Comparison of ENCODE assay signal across 10 cellular contexts in the genomic region with DNA sequence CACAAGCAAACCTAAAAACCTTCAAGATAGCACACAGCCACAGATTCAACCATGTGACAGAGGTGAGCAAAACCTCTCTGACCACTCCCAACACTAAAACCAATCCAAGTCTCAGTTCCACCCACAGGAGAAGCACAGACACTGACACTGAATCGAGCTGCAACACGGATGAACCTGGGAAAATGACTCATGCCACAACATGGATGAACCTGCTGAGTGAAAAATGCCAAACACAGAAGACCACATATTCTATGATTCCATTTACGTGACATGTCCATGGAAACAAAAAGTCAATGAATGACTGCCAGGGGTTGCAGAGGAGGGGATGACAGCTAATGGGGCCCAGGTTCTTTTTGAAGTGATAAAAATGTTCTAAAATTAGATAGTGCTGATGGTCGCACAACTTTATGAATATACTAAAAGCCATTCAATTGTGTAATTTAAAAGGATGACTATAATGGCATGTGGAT. TPM values are rescaled to one million over a fixed set of nuclear protein-coding genes. Genes with fewer than 3 reads are reported as not detected.
A peak's percentile ranks its signal among the peaks of the same experiment; 100 is the strongest.
DNase-seq lines count a peak whose midpoint lies in the region; ATAC-seq, FAIRE-seq and TF ChIP-seq lines count a peak whose summit lies in the region.
"Had no signal": no experiment of that assay in that cellular context is flagged by ENCODE, and none has a peak within 500 bp of the region (broad histone marks: within the 10 kb centered on the region; RNA-seq: fewer than 3 reads in every experiment).

No MANE protein-coding gene starts in this region.

- H3K9me3 ChIP-seq in GM12878 (replicated peaks; ENCODE audit: control insufficient read depth, insufficient read depth, low read length) (no peaks in the 10 kb centered on the region; the same call in 2 of the 3 replicates), MG63 (no peaks in the 10 kb centered on the region)

- peaks cover 3% of the 10 kb centered on the region for H3K36me3 Mint-ChIP-seq in type B pancreatic cell
- H3K36me3 Mint-ChIP-seq: activated naive CD8-positive, alpha-beta T cell had no signal

- ATAC-seq in HG02798 (IDR thresholded peaks at IDR 0.05; ENCODE audit: poor library complexity, unreplicated experiment): peak; percentile 90
- ATAC-seq in GM12878: peak; percentile 95
- ATAC-seq in HG02840 (IDR thresholded peaks at IDR 0.05; ENCODE audit: low FRiP score, unreplicated experiment): no peak

- no peak for TF ChIP-seq POLR2A in GM12878 (IDR thresholded peaks at IDR 0.05; ENCODE audit: low read depth, low read length)

- H3K27ac Mint-ChIP-seq in type B pancreatic cell: peak overlapping the region; percentile 20
- H3K27ac Mint-ChIP-seq: activated naive CD8-positive, alpha-beta T cell had no signal

- TF ChIP-seq CTCF in GM12878 (IDR thresholded peaks at IDR 0.05 in 2 of 3, conservative IDR thresholded peaks at IDR 0.05 in 1 of 3; ENCODE audit: control insufficient read depth in 2 of 3, extremely low read depth in 1 of 3, insufficient read depth in 1 of 3, low read depth in 3 of 3, low read length in 3 of 3) (no peak), type B pancreatic cell (conservative IDR thresholded peaks at IDR 0.05) (no peak)

- intact Hi-C loops in GM12878 (cut with micrococcal nuclease; ENCODE audit: unreplicated experiment): loop anchor here (1.0 to 2.0 kb wide), 2 partner anchors 8 to 72 kb away; no protein-coding TSS in a partner anchor

- peaks cover 68% of the 10 kb centered on the region for H3K79me2 ChIP-seq in GM12878 (ENCODE audit: control insufficient read depth, insufficient read depth, low read length)

- CTCF ChIA-PET in GM12878 (lab: Yijun Ruan, JAX): interaction anchor here (1.3 to 3.3 kb wide), 5 partner anchors 11 to 74 kb away, joined by 3 to 17 read pairs (median 4); no protein-coding TSS in a partner anchor

- H3K4me1 ChIP-seq in GM12878 (ENCODE audit: control insufficient read depth, insufficient read depth, low read length): peaks cover 17% of the 10 kb centered on the region

- 53% methylated on average over 4 of the region's 4 CpGs for WGBS in GM12878 (ENCODE audit: insufficient coverage, insufficient replicate concordance, low lambda C conversion rate, missing lambda C conversion rate)

- H3K27me3 ChIP-seq in GM12878 (replicated peaks in 1 of 2; ENCODE audit: control insufficient read depth in 2 of 2, insufficient read depth in 2 of 2, low read length in 1 of 2) (no peaks in the 10 kb centered on the region), MG63 (no peaks in the 10 kb centered on the region)

- no TSS peak for BruUV-seq in GM12878 (replicated peaks; lab: Mats Ljungman, UMichigan)

- H3K4me1 Mint-ChIP-seq in type B pancreatic cell (ENCODE audit: unreplicated experiment): peaks cover 46% of the 10 kb centered on the region

- peak overlapping the region; percentile 77 for H3K27ac ChIP-seq in GM12878 (ENCODE audit: control insufficient read depth, insufficient read depth)

- TF ChIP-seq RAD21 in GM12878 (IDR thresholded peaks at IDR 0.05; ENCODE audit: insufficient read depth, low read depth, low read length): peak; percentile 42; the same call in 1 of the 2 replicates

- H3K27me3 Mint-ChIP-seq in type B pancreatic cell: no peaks in the 10 kb centered on the region

- H3K4me2 ChIP-seq in GM12878 (ENCODE audit: control insufficient read depth, insufficient read depth): peak overlapping the region; percentile 24; the same call in 1 of the 2 replicates

- H3K9ac ChIP-seq in GM12878 (ENCODE audit: control insufficient read depth, insufficient read depth, low read length): no peak overlapping the region

- H4K20me1 ChIP-seq in GM12878 (ENCODE audit: control insufficient read depth, insufficient read depth): no peaks in the 10 kb centered on the region

- POLR2A ChIA-PET in GM12878 (lab: Charles Lee): interaction anchor here (0.6 to 2.1 kb wide), 6 partner anchors 8 to 327 kb away, joined by 3 to 8 read pairs (median 4); partner anchors contain the start of gene ZDHHC4

- peak; percentile 49 for FAIRE-seq in GM12878 (lab: Jason Lieb, UNC)

- H3K4me3 Mint-ChIP-seq in type B pancreatic cell: no peak overlapping the region
- H3K4me3 Mint-ChIP-seq: activated naive CD8-positive, alpha-beta T cell had no signal

- in situ Hi-C loops in GM12878 (cut with MboI): loop anchor here (25.0 kb wide), 1 partner anchor 1887 kb away; no protein-coding TSS in a partner anchor

- SMC1A ChIA-PET in GM12878 (lab: Charles Lee; ENCODE audit: uncharacterized antibody, unreplicated experiment): interaction anchor here (1.1 to 3.1 kb wide), 5 partner anchors 9 to 20 kb away, joined by 3 to 29 read pairs (median 7); no protein-coding TSS in a partner anchor

- H3K9me3 Mint-ChIP-seq in type B pancreatic cell: peaks cover 7% of the 10 kb centered on the region

- peak; percentile 59 for DNase-seq in stimulated activated CD4-positive, alpha-beta T cell treated with anti-CD3 and anti-CD28 coated beads, Interleukin-1b, Interleukin-23, amount 100 ng/mL, for 48 hours
- no peak for DNase-seq in stimulated activated CD4-positive, alpha-beta T cell treated with anti-CD3 and anti-CD28 coated beads, Interleukin-12 subunit alpha, Interleukin-12 subunit beta, amount 100 ng/mL, for 4 hours
- DNase-seq in GM12878 (ENCODE audit: low read depth, low spot score): peak; percentile 93
- DNase-seq in type B pancreatic cell (ENCODE audit: extremely low spot score, unreplicated experiment): no peak
- DNase-seq in pons (ENCODE audit: low spot score): no peak
- DNase-seq in MG63: no peak
- DNase-seq: NCI-H1105 treated with DMSO at 0.1 percent for 48 hours had no signal

- RAD21 ChIA-PET in GM12878 (lab: Charles Lee; ENCODE audit: unreplicated experiment): interaction anchor here (1.6 to 2.9 kb wide), 5 partner anchors 10 to 20 kb away, joined by 6 to 16 read pairs (median 8); no protein-coding TSS in a partner anchor

- no peak overlapping the region for H2AFZ ChIP-seq in GM12878 (ENCODE audit: control insufficient read depth, low read depth, low read length)

- H3K36me3 ChIP-seq in GM12878 (ENCODE audit: control insufficient read depth in 2 of 2, insufficient read depth in 2 of 2, low read length in 1 of 2) (no peaks in the 10 kb centered on the region), MG63 (no peaks in the 10 kb centered on the region)

- H3K4me3 ChIP-seq in GM12878 (peak overlapping the region; percentile 15; the same call in 1 of the 2 replicates), MG63 (no peak overlapping the region)

- TF ChIP-seq EP300 in GM12878 (IDR thresholded peaks at IDR 0.05; ENCODE audit: borderline replicate concordance in 1 of 2, control insufficient read depth in 1 of 2, low read depth in 2 of 2, low read length in 2 of 2): peak; percentile 69 to 84; a peak in 3 of 4 replicates

TF ChIP-seq in GM12878, 131 proteins besides CTCF, POLR2A, EP300 and RAD21 (continues in another document):
- TF ChIP-seq TCF12 (IDR thresholded peaks at IDR 0.05; ENCODE audit: low read depth, low read length): peak; percentile 69; the same call in 1 of the 2 replicates
- no peak for TF ChIP-seq KDM1A (IDR thresholded peaks at IDR 0.05; ENCODE audit: borderline replicate concordance)
- TF ChIP-seq EED (IDR thresholded peaks at IDR 0.05; ENCODE audit: low read depth): peak; percentile 99
- peak; percentile 83 for TF ChIP-seq SMAD1 (IDR thresholded peaks at IDR 0.05; ENCODE audit: low read depth, partially characterized antibody)
- TF ChIP-seq PBX3 (IDR thresholded peaks at IDR 0.05; ENCODE audit: insufficient replicate concordance, low read depth, low read length): no peak
- peak; percentile 74; the same call in 1 of the 2 replicates for TF ChIP-seq PAX5 (IDR thresholded peaks at IDR 0.05; ENCODE audit: borderline replicate concordance, low read depth, low read length)
- TF ChIP-seq, protein P1, sequence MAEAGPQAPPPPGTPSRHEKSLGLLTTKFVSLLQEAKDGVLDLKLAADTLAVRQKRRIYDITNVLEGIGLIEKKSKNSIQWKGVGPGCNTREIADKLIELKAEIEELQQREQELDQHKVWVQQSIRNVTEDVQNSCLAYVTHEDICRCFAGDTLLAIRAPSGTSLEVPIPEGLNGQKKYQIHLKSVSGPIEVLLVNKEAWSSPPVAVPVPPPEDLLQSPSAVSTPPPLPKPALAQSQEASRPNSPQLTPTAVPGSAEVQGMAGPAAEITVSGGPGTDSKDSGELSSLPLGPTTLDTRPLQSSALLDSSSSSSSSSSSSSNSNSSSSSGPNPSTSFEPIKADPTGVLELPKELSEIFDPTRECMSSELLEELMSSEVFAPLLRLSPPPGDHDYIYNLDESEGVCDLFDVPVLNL (IDR thresholded peaks at IDR 0.05; ENCODE audit: low read depth, low read length): no peak

RNA-seq across cellular contexts. Expression of gene CYTH3, which starts 22.0 kb away (rescaled TPM):
- total RNA-seq in GM12878 (2013; cell fraction: nucleolus; rRNA removed): 68.4 and 72.9 TPM in 2 replicates
- total RNA-seq in GM12878 (2014; rRNA removed) (16.7 and 19.8 TPM in 2 replicates), GM12878 (2014; rRNA removed; fragmentation: Illumina TruSeq; extraction: Trizol) (12.9 and 13.1 TPM in 2 replicates), GM12878 (2021) (20.8 and 23.9 TPM in 2 replicates), type B pancreatic cell (ENCODE audit: low replicate concordance) (31.1 and 36.6 TPM in 2 replicates)
- polyA plus RNA-seq in GM12878 (2011; ENCODE audit: low read depth): 7.7 TPM
- polyA plus RNA-seq in GM12878 (2011; rRNA removed) (16.1 and 28.2 TPM in 2 replicates), GM12878 (2014; fragmentation: Illumina TruSeq; extraction: Trizol) (12.2 and 16.6 TPM in 2 replicates), GM12878 (2014; fragmentation: Nextera tagmentation; extraction: Ambion mirVana) (1 to 10 TPM in 1 of 2 experiments, under 1 TPM in 1; 0.45 to 1.4 TPM), GM12878 (2014; rRNA removed) (27.4 and 32.3 TPM in 2 replicates), GM12878 (2016; fragmentation: Nextera tagmentation; extraction: Ambion mirVana) (10 to 100 TPM; 13.8 to 14.8 TPM)
- 21.5 and 26.0 TPM in 2 replicates for polyA plus RNA-seq in GM12878 (2011; cell fraction: cytosol; rRNA removed)
- polyA plus RNA-seq in GM12878 (2011; cell fraction: nucleus; rRNA removed): 69.2 and 77.0 TPM in 2 replicates
- polyA plus RNA-seq in GM12878 (2012): 14.2 and 17.9 TPM in 2 replicates
- polyA minus RNA-seq in GM12878 (2011; rRNA and poly(A)+ RNA removed): 12.1 and 17.7 TPM in 2 replicates
- 6.7 TPM in 2 replicates for polyA minus RNA-seq in GM12878 (2011; cell fraction: cytosol; rRNA and poly(A)+ RNA removed)
- 18.3 and 25.9 TPM in 2 replicates for polyA minus RNA-seq in GM12878 (2011; cell fraction: nucleus; rRNA and poly(A)+ RNA removed)
- total RNA-seq in MG63 (2014; rRNA removed; shearing (Covaris generic); ENCODE audit: low replicate concordance): 35.3 and 40.5 TPM in 2 replicates

Comparison
In these comparisons a context has a peak if more than half of its experiments do, and no peak if none do; other contexts are left out.
1. DNase-seq: peak in stimulated activated CD4-positive, alpha-beta T cell treated with anti-CD3 and anti-CD28 coated beads, Interleukin-1b, Interleukin-23, amount 100 ng/mL, for 48 hours (single experiment) and GM12878 (single experiment); none in stimulated activated CD4-positive, alpha-beta T cell treated with anti-CD3 and anti-CD28 coated beads, Interleukin-12 subunit alpha, Interleukin-12 subunit beta, amount 100 ng/mL, for 4 hours (single experiment), type B pancreatic cell (single experiment), pons (single experiment) and MG63 (single experiment).